Comparison of ENCODE assay signal across 11 cellular contexts in the genomic region with DNA sequence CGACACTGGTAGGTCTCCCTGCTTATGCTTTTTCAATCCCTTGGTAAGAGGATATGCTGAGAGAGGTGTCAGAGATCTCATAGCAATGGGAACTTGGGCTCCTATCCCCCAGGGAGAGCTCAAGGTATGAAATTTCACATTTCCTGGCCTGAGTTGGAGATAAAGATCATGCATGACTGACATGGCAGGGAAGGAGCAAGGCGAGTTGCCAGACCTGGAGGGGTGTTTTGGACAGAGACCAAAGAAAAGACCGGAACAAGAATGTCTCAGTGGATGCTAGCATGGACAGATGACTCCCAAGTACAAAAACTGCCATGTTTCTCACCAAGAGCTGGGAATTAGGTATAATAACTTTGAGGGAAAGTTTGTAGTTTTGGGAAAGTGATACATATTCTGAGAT.
"Had no signal": no experiment of that assay in that cellular context is flagged by ENCODE, and none has a peak within 500 bp of the region (broad histone marks: within the 10 kb centered on the region; RNA-seq: fewer than 3 reads in every experiment).

No MANE protein-coding gene starts in this region.

- H3K4me3 Mint-ChIP-seq: activated naive CD4-positive, alpha-beta T cell treated with anti-CD3 and anti-CD28 coated beads, Interleukin-2, amount 50 U/mL, for 24 hours; activated T-cell treated with anti-CD3 and anti-CD28 coated beads, Interleukin-2, amount 50 U/mL, for 72 hours; effector memory CD8-positive, alpha-beta T cell; nephron progenitor cell; T-helper 1 cell treated with Interleukin-12 subunit alpha and Interleukin-12 subunit beta and Interleukin-4 antibody, amounts not matched to agents 30 μg/mL and 1 μg/mL, for 36 hours had no signal

- H3K4me1 Mint-ChIP-seq: activated naive CD4-positive, alpha-beta T cell treated with anti-CD3 and anti-CD28 coated beads, Interleukin-2, amount 50 U/mL, for 24 hours; nephron progenitor cell had no signal

- H3K36me3 ChIP-seq: left lung had no signal

- H3K27ac Mint-ChIP-seq: activated naive CD4-positive, alpha-beta T cell treated with anti-CD3 and anti-CD28 coated beads, Interleukin-2, amount 50 U/mL, for 24 hours; activated T-cell treated with anti-CD3 and anti-CD28 coated beads, Interleukin-2, amount 50 U/mL, for 72 hours; effector memory CD8-positive, alpha-beta T cell; nephron progenitor cell; T-helper 1 cell treated with Interleukin-12 subunit alpha and Interleukin-12 subunit beta and Interleukin-4 antibody, amounts not matched to agents 30 μg/mL and 1 μg/mL, for 36 hours had no signal

- H3K9me3 Mint-ChIP-seq: activated naive CD4-positive, alpha-beta T cell treated with anti-CD3 and anti-CD28 coated beads, Interleukin-2, amount 50 U/mL, for 24 hours; nephron progenitor cell had no signal

- H3K27me3 Mint-ChIP-seq: activated naive CD4-positive, alpha-beta T cell treated with anti-CD3 and anti-CD28 coated beads, Interleukin-2, amount 50 U/mL, for 24 hours; effector memory CD8-positive, alpha-beta T cell had no signal

- H3K27me3 ChIP-seq: left lung had no signal

- H3K9me3 ChIP-seq: left lung had no signal

- H3K27ac ChIP-seq: left lung had no signal

- H3K4me1 ChIP-seq: left lung had no signal

- H3K4me3 ChIP-seq: left lung had no signal

- DNase-seq: activated CD4-positive, alpha-beta T cell treated with anti-CD3 and anti-CD28 coated beads, Interleukin-2, amount 50 U/mL, for 4 hours; activated gamma-delta T cell; activated T-cell treated with anti-CD3 and anti-CD28 coated beads, Interleukin-2, amount 50 U/mL, for 72 hours; effector memory CD8-positive, alpha-beta T cell; left lung; nephron progenitor cell; occipital lobe; posterior cingulate gyrus; stimulated activated naive CD4-positive, alpha-beta T cell had no signal
